ENCODE assay signal across 15 cellular contexts in genomic region chr3:134895181-134895580, GRCh38.
"Had no signal": no experiment of that assay in that cellular context is flagged by ENCODE, and none has a peak within 500 bp of the region (broad histone marks: within the 10 kb centered on the region; RNA-seq: fewer than 3 reads in every experiment).

No MANE protein-coding gene starts in this region.

- H3K36me3 ChIP-seq: esophagus muscularis mucosa, gastroesophageal sphincter, heart left ventricle, left lung, lower lobe of right lung had no signal

- DNase-seq: dermis blood vessel endothelial cell; dorsolateral prefrontal cortex; effector CD4-positive, alpha-beta T cell; effector memory CD4-positive, alpha-beta T cell; foreskin keratinocyte; heart left ventricle; hippocampal formation; left cardiac atrium; left lung; left ventricle myocardium superior; lower lobe of right lung; mesenchymal stem cell had no signal

- H3K27me3 ChIP-seq: dorsolateral prefrontal cortex, esophagus muscularis mucosa, foreskin keratinocyte, gastroesophageal sphincter, heart left ventricle, left lung had no signal

- H3K27ac ChIP-seq: coronary artery, esophagus muscularis mucosa, foreskin keratinocyte, gastroesophageal sphincter, heart left ventricle, left lung, lower lobe of right lung had no signal

- H3K4me3 ChIP-seq: coronary artery, dorsolateral prefrontal cortex, esophagus muscularis mucosa, gastroesophageal sphincter, heart left ventricle, left lung, lower lobe of right lung had no signal

- H3K4me1 ChIP-seq: esophagus muscularis mucosa, foreskin keratinocyte, gastroesophageal sphincter, heart left ventricle, left lung, lower lobe of right lung had no signal
